Comparison of ENCODE assay signal across 19 cellular contexts in genomic region chr3:179713643-179714090, GRCh38.
DNase-seq lines count a peak whose midpoint lies in the region; ATAC-seq, FAIRE-seq and TF ChIP-seq lines count a peak whose summit lies in the region.
"Had no signal": no experiment of that assay in that cellular context is flagged by ENCODE, and none has a peak within 500 bp of the region (broad histone marks: within the 10 kb centered on the region; RNA-seq: fewer than 3 reads in every experiment).

No MANE protein-coding gene starts in this region.

- H3K27ac Mint-ChIP-seq in activated CD4-positive, alpha-beta memory T cell treated with anti-CD3 and anti-CD28 coated beads, Interleukin-2, amount 10 ng/mL, durations not matched to agents 7 days and 5 days: no peak overlapping the region
- no peak overlapping the region for H3K27ac Mint-ChIP-seq in stimulated activated naive B cell treated with anti-CD40 and anti-IgM and Interleukin-4, amounts not matched to agents 10 μg/mL and 1 μg/mL and 100 μg/mL, for 72 hours
- H3K27ac Mint-ChIP-seq: activated T-cell treated with anti-CD3 and anti-CD28 coated beads, Interleukin-2, amount 50 U/mL, for 72 hours had no signal

- H3K23ac ChIP-seq in mesendoderm (ENCODE audit: low read length): no peak overlapping the region

- CTCF ChIA-PET in AG04450 (lab: Charles Lee): interaction anchor here (0.6 to 1.6 kb wide), 3 partner anchors 54 to 98 kb away, joined by 3 to 4 read pairs (median 4); no protein-coding TSS in a partner anchor
- CTCF ChIA-PET in activated CD4-positive, alpha-beta memory T cell treated with anti-CD3 and anti-CD28 coated beads, Interleukin-2, amount 10 ng/mL, durations not matched to agents 7 days and 5 days (lab: Charles Lee): no interaction called here

- peaks cover 11% of the 10 kb centered on the region for H3K36me3 Mint-ChIP-seq in activated CD4-positive, alpha-beta memory T cell treated with anti-CD3 and anti-CD28 coated beads, Interleukin-2, amount 10 ng/mL, durations not matched to agents 7 days and 5 days (ENCODE audit: low read depth)
- peaks cover 24 to 32% of the 10 kb centered on the region in 2 donors for H3K36me3 Mint-ChIP-seq in stimulated activated naive B cell treated with anti-CD40 and anti-IgM and Interleukin-4, amounts not matched to agents 10 μg/mL and 1 μg/mL and 100 μg/mL, for 72 hours

- H3K27ac ChIP-seq in AG04450 (ENCODE audit: low read depth, low read length): peak overlapping the region; percentile 96
- H3K27ac ChIP-seq in mesendoderm (ENCODE audit: low read depth, low read length): no peak overlapping the region
- no peak overlapping the region for H3K27ac ChIP-seq in kidney (ENCODE audit: low read depth in 2 of 2, low read length in 2 of 2)
- H3K27ac ChIP-seq: A549, breast epithelium, epithelial cell of prostate, transverse colon had no signal

- H3K4me1 Mint-ChIP-seq in activated CD4-positive, alpha-beta memory T cell treated with anti-CD3 and anti-CD28 coated beads, Interleukin-2, amount 10 ng/mL, durations not matched to agents 7 days and 5 days: no peaks in the 10 kb centered on the region
- H3K4me1 Mint-ChIP-seq in stimulated activated naive B cell treated with anti-CD40 and anti-IgM and Interleukin-4, amounts not matched to agents 10 μg/mL and 1 μg/mL and 100 μg/mL, for 72 hours: peaks cover 3 to 6% of the 10 kb centered on the region in 2 donors

- no peaks in the 10 kb centered on the region for H3K27me3 Mint-ChIP-seq in activated CD4-positive, alpha-beta memory T cell treated with anti-CD3 and anti-CD28 coated beads, Interleukin-2, amount 10 ng/mL, durations not matched to agents 7 days and 5 days
- H3K27me3 Mint-ChIP-seq in stimulated activated naive B cell treated with anti-CD40 and anti-IgM and Interleukin-4, amounts not matched to agents 10 μg/mL and 1 μg/mL and 100 μg/mL, for 72 hours: no peaks in the 10 kb centered on the region

- H3K4me3 ChIP-seq in AG04450 (ENCODE audit: low read depth, low read length) (no peak overlapping the region), LNCaP clone FGC (ENCODE audit: low read depth, low read length) (no peak overlapping the region), mesendoderm (ENCODE audit: low read length) (no peak overlapping the region), kidney (ENCODE audit: low read length in 2 of 2) (no peak overlapping the region)
- H3K4me3 ChIP-seq: A549, breast epithelium, K562, transverse colon had no signal

- H4K8ac ChIP-seq in mesendoderm (ENCODE audit: low read depth, low read length): no peak overlapping the region

- H2BK15ac ChIP-seq in mesendoderm (replicated peaks; ENCODE audit: low read depth): no peak overlapping the region

- H2BK5ac ChIP-seq in mesendoderm (ENCODE audit: low read length): no peak overlapping the region

- H3K79me1 ChIP-seq in mesendoderm (ENCODE audit: low read length): no peaks in the 10 kb centered on the region

- H2BK120ac ChIP-seq in mesendoderm (ENCODE audit: low read depth, low read length): no peak overlapping the region

- H3K9me3 Mint-ChIP-seq in activated CD4-positive, alpha-beta memory T cell treated with anti-CD3 and anti-CD28 coated beads, Interleukin-2, amount 10 ng/mL, durations not matched to agents 7 days and 5 days: no peaks in the 10 kb centered on the region
- H3K9me3 Mint-ChIP-seq in stimulated activated naive B cell treated with anti-CD40 and anti-IgM and Interleukin-4, amounts not matched to agents 10 μg/mL and 1 μg/mL and 100 μg/mL, for 72 hours: no peaks in the 10 kb centered on the region
- H3K9me3 Mint-ChIP-seq: activated T-cell treated with anti-CD3 and anti-CD28 coated beads, Interleukin-2, amount 50 U/mL, for 72 hours had no signal

- FAIRE-seq in kidney (lab: Jason Lieb, UNC): no peak
- FAIRE-seq: A549, K562, small intestine had no signal

- no CpG with 5 or more reads among the region's 6 CpGs for WGBS in mesendoderm (ENCODE audit: extremely low coverage, insufficient coverage, low lambda C conversion rate)

- H3K27me3 ChIP-seq in AG04450 (ENCODE audit: control insufficient read depth, insufficient read depth, low read length) (no peaks in the 10 kb centered on the region), mesendoderm (ENCODE audit: insufficient read depth, low read length, poor library complexity) (no peaks in the 10 kb centered on the region)
- H3K27me3 ChIP-seq: breast epithelium, transverse colon had no signal

- no peak overlapping the region for H4K5ac ChIP-seq in mesendoderm (ENCODE audit: low read length)

- H3K18ac ChIP-seq in mesendoderm (ENCODE audit: low read length): no peak overlapping the region

- H3K4ac ChIP-seq in mesendoderm (ENCODE audit: low read depth, low read length): no peak overlapping the region

- POLR2A ChIA-PET in AG04450 (lab: Yijun Ruan, JAX): no interaction called here
- POLR2A ChIA-PET in activated CD4-positive, alpha-beta memory T cell treated with anti-CD3 and anti-CD28 coated beads, Interleukin-2, amount 10 ng/mL, durations not matched to agents 7 days and 5 days (lab: Charles Lee): no interaction called here

- H3K36me3 ChIP-seq in mesendoderm (ENCODE audit: control insufficient read depth, insufficient read depth, low read length) (no peaks in the 10 kb centered on the region), kidney (ENCODE audit: control insufficient read depth in 1 of 2, insufficient read depth in 2 of 2, low read length in 2 of 2) (peaks cover 0 to 2% of the 10 kb centered on the region in 2 donors)
- H3K36me3 ChIP-seq: transverse colon had no signal

- intact Hi-C loops in kidney (cut with DNase I): no loop called here

- H3K56ac ChIP-seq in mesendoderm (ENCODE audit: low read length): no peak overlapping the region

- H3K79me2 ChIP-seq in mesendoderm (ENCODE audit: control insufficient read depth, insufficient read depth, low read length): no peaks in the 10 kb centered on the region

- no peak overlapping the region for H2AK5ac ChIP-seq in mesendoderm (ENCODE audit: low read length)

- H3K4me1 ChIP-seq in mesendoderm (ENCODE audit: control insufficient read depth, low read depth, low read length) (no peaks in the 10 kb centered on the region), kidney (ENCODE audit: control insufficient read depth in 1 of 2, insufficient read depth in 1 of 2, low read depth in 1 of 2, low read length in 2 of 2) (no peaks in the 10 kb centered on the region)
- H3K4me1 ChIP-seq: breast epithelium, transverse colon had no signal

- no peak for ATAC-seq in stimulated activated naive B cell treated with anti-CD40 and anti-IgM and Interleukin-4, amounts not matched to agents 10 μg/mL and 1 μg/mL and 100 μg/mL, for 72 hours (replicated peaks)
- ATAC-seq in HG03432 (IDR thresholded peaks at IDR 0.05; ENCODE audit: unreplicated experiment): no peak
- ATAC-seq: A549; activated T-cell treated with anti-CD3 and anti-CD28 coated beads, Interleukin-2, amount 50 U/mL, for 72 hours; K562 had no signal

- DNase-seq in AG04450 (ENCODE audit: low read depth, low spot score): peak; percentile 77
- peak; percentile 50 for DNase-seq in LNCaP clone FGC (ENCODE audit: low read depth)
- peak; percentile 95 for DNase-seq in fibroblast of gingiva (ENCODE audit: low read depth)
- DNase-seq in mesendoderm: peak; percentile 45
- no peak for DNase-seq in activated CD4-positive, alpha-beta memory T cell treated with anti-CD3 and anti-CD28 coated beads, Interleukin-2, amount 10 ng/mL, durations not matched to agents 7 days and 5 days
- DNase-seq in stimulated activated naive B cell treated with anti-CD40 and anti-IgM and Interleukin-4, amounts not matched to agents 10 μg/mL and 1 μg/mL and 100 μg/mL, for 72 hours: no peak
- no peak for DNase-seq in kidney
- DNase-seq: activated CD4-positive, alpha-beta T cell treated with anti-CD3 and anti-CD28 coated beads for 1 hour; activated T-cell treated with anti-CD3 and anti-CD28 coated beads, Interleukin-2, amount 50 U/mL, for 72 hours; DND-41; NCI-H2029; NK-92 treated with Interleukin-12 subunit alpha and Interleukin-12 subunit beta, amount 100 ng/mL, for 24 hours; small intestine; transverse colon had no signal

- no peak overlapping the region for H3K4me2 ChIP-seq in mesendoderm (ENCODE audit: low read length)
- H3K4me2 ChIP-seq: A549 had no signal

- no peak overlapping the region for H3K9ac ChIP-seq in mesendoderm (ENCODE audit: low read length)
- no peak overlapping the region for H3K9ac ChIP-seq in kidney (ENCODE audit: low read length in 2 of 2)

- H3K9me3 ChIP-seq in AG04450 (ENCODE audit: control insufficient read depth, insufficient read depth, low read length) (no peaks in the 10 kb centered on the region), kidney (ENCODE audit: control insufficient read depth in 1 of 2, low read length in 2 of 2) (no peaks in the 10 kb centered on the region)
- H3K9me3 ChIP-seq: A549, breast epithelium, transverse colon had no signal

- H3K4me3 Mint-ChIP-seq in activated CD4-positive, alpha-beta memory T cell treated with anti-CD3 and anti-CD28 coated beads, Interleukin-2, amount 10 ng/mL, durations not matched to agents 7 days and 5 days: no peak overlapping the region
- H3K4me3 Mint-ChIP-seq in stimulated activated naive B cell treated with anti-CD40 and anti-IgM and Interleukin-4, amounts not matched to agents 10 μg/mL and 1 μg/mL and 100 μg/mL, for 72 hours: no peak overlapping the region
- H3K4me3 Mint-ChIP-seq: activated T-cell treated with anti-CD3 and anti-CD28 coated beads, Interleukin-2, amount 50 U/mL, for 72 hours had no signal

- no peak for TF ChIP-seq CTCF in AG04450 (IDR thresholded peaks at IDR 0.05; ENCODE audit: low read depth, low read length)
- no peak for TF ChIP-seq CTCF in LNCaP clone FGC (IDR thresholded peaks at IDR 0.05; ENCODE audit: control insufficient read depth, extremely low read depth, insufficient read depth)
- no peak for TF ChIP-seq CTCF in kidney (IDR thresholded peaks at IDR 0.05; ENCODE audit: borderline replicate concordance, extremely low read depth, insufficient read depth)

Comparison
In these comparisons a context has a peak if more than half of its experiments do, and no peak if none do; other contexts are left out.
1. DNase-seq: peak in AG04450 (single experiment), LNCaP clone FGC (single experiment), fibroblast of gingiva (single experiment) and mesendoderm (single experiment); none in activated CD4-positive, alpha-beta memory T cell treated with anti-CD3 and anti-CD28 coated beads, Interleukin-2, amount 10 ng/mL, durations not matched to agents 7 days and 5 days (single experiment), stimulated activated naive B cell treated with anti-CD40 and anti-IgM and Interleukin-4, amounts not matched to agents 10 μg/mL and 1 μg/mL and 100 μg/mL, for 72 hours (single experiment) and kidney (single experiment).